Comparison of ENCODE assay signal across 8 cellular contexts in the genomic region with DNA sequence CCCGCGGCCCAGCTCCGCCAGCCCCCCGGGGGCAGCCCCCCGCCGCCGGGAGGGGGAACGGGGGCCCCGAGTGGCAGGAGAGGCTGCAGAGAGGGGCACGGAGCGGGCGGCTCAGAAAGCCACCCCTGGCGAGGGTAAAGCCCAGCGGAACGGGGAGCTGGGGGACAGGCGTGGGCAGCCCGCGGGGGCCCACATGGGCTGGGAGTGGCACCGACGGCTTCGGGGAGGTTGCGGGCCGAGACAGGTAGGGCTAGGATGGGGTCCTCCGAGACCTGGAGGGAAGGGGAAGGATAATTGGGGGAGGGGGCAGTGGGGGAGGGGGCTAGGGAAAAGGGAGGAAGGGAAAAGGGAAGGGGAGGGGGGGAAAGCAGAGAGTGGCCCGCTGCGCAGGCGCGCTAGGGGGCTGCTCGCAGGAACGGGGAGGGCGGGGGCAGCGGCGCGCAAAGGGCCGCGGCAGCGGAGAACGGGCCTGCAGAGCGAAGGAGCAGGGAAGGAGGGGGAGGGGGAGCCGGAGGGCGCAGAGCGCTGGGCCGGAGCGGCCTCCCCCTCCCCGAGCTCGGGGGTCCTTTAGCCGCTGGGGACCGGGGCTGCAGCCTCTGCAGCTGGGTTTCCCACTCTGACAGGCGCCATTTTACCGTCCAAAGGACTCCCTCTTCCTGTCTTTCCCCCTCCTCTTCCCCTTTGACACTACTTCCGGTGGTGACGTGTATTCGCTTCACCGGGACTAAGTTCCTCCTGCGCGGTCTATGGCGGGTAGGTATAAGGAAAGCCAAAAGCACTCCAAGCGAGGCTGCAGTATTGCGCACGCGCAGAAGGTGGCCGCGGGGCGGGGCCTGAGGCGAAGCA. TPM values are rescaled to one million over a fixed set of nuclear protein-coding genes. Genes with fewer than 3 reads are reported as not detected.
DNase-seq lines count a peak whose midpoint lies in the region; ATAC-seq and TF ChIP-seq lines count a peak whose summit lies in the region.

Gene CTDNEP1, minus strand, starts transcription at position 405 of the 846 bp plus-strand sequence. CDS start 438 bp downstream, outside the sequence.

- H3K4me3 Mint-ChIP-seq in HFFc6: peak within 1 kb of the TSS; percentile 92
- H3K4me3 Mint-ChIP-seq in activated naive CD4-positive, alpha-beta T cell treated with anti-CD3 and anti-CD28 coated beads, Interleukin-2, amount 10 ng/mL, durations not matched to agents 7 days and 5 days: peak within 1 kb of the TSS; percentile 84

- peak within 1 kb of the TSS; percentile 99 for H3K18ac ChIP-seq in neuronal stem cell (ENCODE audit: low read length)

- TF ChIP-seq POLR2A in NB4 (IDR thresholded peaks at IDR 0.05; ENCODE audit: extremely low read depth, insufficient read length) (no peak), gastroesophageal sphincter (IDR thresholded peaks at IDR 0.05) (peak in 1 of 2 donors; percentile 19)

- H2BK12ac ChIP-seq in neuronal stem cell (ENCODE audit: low read length): no peak within 1 kb of the TSS

- peak within 1 kb of the TSS; percentile 92 for H3K4me2 ChIP-seq in neuronal stem cell (ENCODE audit: insufficient read depth, low read length, poor library complexity, severe bottlenecking)

- H3K27ac Mint-ChIP-seq in HFFc6: peak within 1 kb of the TSS; percentile 100
- H3K27ac Mint-ChIP-seq in activated naive CD4-positive, alpha-beta T cell treated with anti-CD3 and anti-CD28 coated beads, Interleukin-2, amount 10 ng/mL, durations not matched to agents 7 days and 5 days: peak within 1 kb of the TSS; percentile 99

- no peak for TF ChIP-seq EP300 in gastroesophageal sphincter (IDR thresholded peaks at IDR 0.05)

- no peaks in the 10 kb centered on the region for H3K27me3 ChIP-seq in gastroesophageal sphincter
- no peaks in the 10 kb centered on the region for H3K27me3 ChIP-seq in neuronal stem cell (ENCODE audit: control insufficient read depth in 3 of 3, insufficient read depth in 3 of 3, low read depth in 1 of 3, low read length in 3 of 3)
- H3K27me3 ChIP-seq in subcutaneous abdominal adipose tissue (ENCODE audit: control insufficient read depth in 5 of 5, insufficient read depth in 4 of 5, low read length in 5 of 5): no peaks in the 10 kb centered on the region

- peak within 1 kb of the TSS; percentile 3 for H2BK15ac ChIP-seq in neuronal stem cell (ENCODE audit: low read length)

- H3K9ac ChIP-seq in SK-N-MC (ENCODE audit: insufficient read length) (peak within 1 kb of the TSS; percentile 96), neuronal stem cell (ENCODE audit: low read depth, low read length, poor library complexity) (peak within 1 kb of the TSS; percentile 97), subcutaneous abdominal adipose tissue (ENCODE audit: low read length in 5 of 5) (peak within 1 kb of the TSS; percentile 88 to 99 (median 92))

- H3K36me3 Mint-ChIP-seq in HFFc6 (ENCODE audit: low read depth): peaks cover 40% of the 10 kb centered on the region
- peaks cover 32% of the 10 kb centered on the region for H3K36me3 Mint-ChIP-seq in activated naive CD4-positive, alpha-beta T cell treated with anti-CD3 and anti-CD28 coated beads, Interleukin-2, amount 10 ng/mL, durations not matched to agents 7 days and 5 days

- ATAC-seq in gastroesophageal sphincter: peak; percentile 96

- H3K36me3 ChIP-seq in SK-N-MC (ENCODE audit: insufficient read depth, low read length): peaks cover 22% of the 10 kb centered on the region
- H3K36me3 ChIP-seq in gastroesophageal sphincter: peaks cover 0 to 31% of the 10 kb centered on the region in 2 donors
- peaks cover 13 to 52% of the 10 kb centered on the region in 2 donors for H3K36me3 ChIP-seq in neuronal stem cell (replicated peaks in 1 of 2; ENCODE audit: control insufficient read depth in 2 of 2, insufficient read depth in 2 of 2, low read length in 2 of 2)
- H3K36me3 ChIP-seq in subcutaneous abdominal adipose tissue (ENCODE audit: control insufficient read depth in 5 of 5, insufficient read depth in 5 of 5, low read length in 5 of 5): peaks cover 8 to 31% (median 22%) of the 10 kb centered on the region in 5 donors

- no peak within 1 kb of the TSS for H3K14ac ChIP-seq in neuronal stem cell (ENCODE audit: low read length)

- no peaks in the 10 kb centered on the region for H3K9me3 Mint-ChIP-seq in HFFc6
- H3K9me3 Mint-ChIP-seq in activated naive CD4-positive, alpha-beta T cell treated with anti-CD3 and anti-CD28 coated beads, Interleukin-2, amount 10 ng/mL, durations not matched to agents 7 days and 5 days: no peaks in the 10 kb centered on the region

- no peak within 1 kb of the TSS for H3K4ac ChIP-seq in neuronal stem cell (ENCODE audit: low read length)

- peak within 1 kb of the TSS; percentile 90 for H2AFZ ChIP-seq in neuronal stem cell (ENCODE audit: low read length)

- H4K8ac ChIP-seq in neuronal stem cell (ENCODE audit: low read depth, low read length): no peak within 1 kb of the TSS

- peak within 1 kb of the TSS; percentile 93 for H3K4me3 ChIP-seq in NB4 (ENCODE audit: low read depth, low read length)
- peak within 1 kb of the TSS; percentile 91 for H3K4me3 ChIP-seq in SK-N-MC
- peak within 1 kb of the TSS; percentile 79 to 94 for H3K4me3 ChIP-seq in gastroesophageal sphincter
- peak within 1 kb of the TSS; percentile 64 to 85 for H3K4me3 ChIP-seq in neuronal stem cell (ENCODE audit: low read length in 2 of 2)
- peak within 1 kb of the TSS; percentile 83 to 95 (median 88) for H3K4me3 ChIP-seq in subcutaneous abdominal adipose tissue (ENCODE audit: low read depth in 1 of 5, low read length in 5 of 5)

- H4K91ac ChIP-seq in neuronal stem cell (ENCODE audit: low read depth, low read length, poor library complexity): no peak within 1 kb of the TSS

- H2BK120ac ChIP-seq in neuronal stem cell (ENCODE audit: low read depth, low read length): no peak within 1 kb of the TSS

- H3K27ac ChIP-seq in SK-N-MC (peak within 1 kb of the TSS; percentile 93), gastroesophageal sphincter (peak within 1 kb of the TSS; percentile 90 to 98 (median 94)), neuronal stem cell (replicated peaks; ENCODE audit: low read length) (peak within 1 kb of the TSS; percentile 99), subcutaneous abdominal adipose tissue (ENCODE audit: low read depth, low read length) (peak within 1 kb of the TSS; percentile 100)

- peak within 1 kb of the TSS; percentile 94 for H3K23ac ChIP-seq in neuronal stem cell (ENCODE audit: low read depth, low read length, poor library complexity)

- WGBS in gastroesophageal sphincter (ENCODE audit: low coverage in 1 of 2), 2 donors: 0 to 3% methylated on average over 12 to 23 of the region's 65 CpGs
- no CpG with 5 or more reads among the region's 65 CpGs for WGBS in neuronal stem cell (ENCODE audit: extremely low coverage in 2 of 2, insufficient read length in 2 of 2, insufficient replicate concordance in 1 of 2), 2 donors

- H3K79me1 ChIP-seq in neuronal stem cell (ENCODE audit: low read depth, low read length): peaks cover 17% of the 10 kb centered on the region

- H3K4me1 ChIP-seq in gastroesophageal sphincter: peaks cover 5 to 53% (median 27%) of the 10 kb centered on the region in 3 donors
- H3K4me1 ChIP-seq in neuronal stem cell (ENCODE audit: control insufficient read depth in 2 of 2, insufficient read depth in 1 of 2, low read depth in 1 of 2, low read length in 2 of 2): peaks cover 11 to 13% of the 10 kb centered on the region in 2 donors
- H3K4me1 ChIP-seq in subcutaneous abdominal adipose tissue (ENCODE audit: control insufficient read depth in 5 of 5, insufficient read depth in 5 of 5, low read length in 5 of 5): peaks cover 13 to 39% (median 37%) of the 10 kb centered on the region in 5 donors

- peaks cover 33% of the 10 kb centered on the region for H3K4me1 Mint-ChIP-seq in HFFc6 (ENCODE audit: low read depth)
- peaks cover 52% of the 10 kb centered on the region for H3K4me1 Mint-ChIP-seq in activated naive CD4-positive, alpha-beta T cell treated with anti-CD3 and anti-CD28 coated beads, Interleukin-2, amount 10 ng/mL, durations not matched to agents 7 days and 5 days

- TF ChIP-seq CTCF in HFFc6 (IDR thresholded peaks at IDR 0.05): no peak
- no peak for TF ChIP-seq CTCF in NB4 (IDR thresholded peaks at IDR 0.05; ENCODE audit: low read depth, low read length)
- no peak for TF ChIP-seq CTCF in gastroesophageal sphincter (IDR thresholded peaks at IDR 0.05)

- H2AK5ac ChIP-seq in neuronal stem cell (ENCODE audit: low read depth, low read length): peak within 1 kb of the TSS; percentile 4

- H3K9me3 ChIP-seq in SK-N-MC (ENCODE audit: low read depth, low read length) (no peaks in the 10 kb centered on the region), gastroesophageal sphincter (no peaks in the 10 kb centered on the region), neuronal stem cell (replicated peaks in 1 of 2; ENCODE audit: control insufficient read depth in 2 of 2, insufficient read depth in 1 of 2, low read depth in 1 of 2, low read length in 2 of 2) (no peaks in the 10 kb centered on the region), subcutaneous abdominal adipose tissue (ENCODE audit: control insufficient read depth in 5 of 5, low read length in 5 of 5) (no peaks in the 10 kb centered on the region)

- H3K27me3 Mint-ChIP-seq in HFFc6 (ENCODE audit: insufficient read depth): no peaks in the 10 kb centered on the region; the same call in 1 of the 2 replicates
- H3K27me3 Mint-ChIP-seq in activated naive CD4-positive, alpha-beta T cell treated with anti-CD3 and anti-CD28 coated beads, Interleukin-2, amount 10 ng/mL, durations not matched to agents 7 days and 5 days: no peaks in the 10 kb centered on the region

- H2BK5ac ChIP-seq in neuronal stem cell (ENCODE audit: low read length): peak within 1 kb of the TSS; percentile 90

- CTCF ChIA-PET in activated naive CD4-positive, alpha-beta T cell treated with anti-CD3 and anti-CD28 coated beads, Interleukin-2, amount 10 ng/mL, durations not matched to agents 7 days and 5 days (lab: Charles Lee): no interaction called here

- DNase-seq in GM03348 (ENCODE audit: low spot score): peak; percentile 97
- peak; percentile 100 for DNase-seq in HFFc6
- DNase-seq in NB4 (ENCODE audit: low read depth): peak; percentile 96
- peak; percentile 94 for DNase-seq in SK-N-MC (ENCODE audit: low read depth, low spot score)
- DNase-seq in activated naive CD4-positive, alpha-beta T cell treated with anti-CD3 and anti-CD28 coated beads, Interleukin-2, amount 10 ng/mL, durations not matched to agents 7 days and 5 days: peak; percentile 99
- DNase-seq in neuronal stem cell (ENCODE audit: low spot score): no peak

RNA-seq across cellular contexts. Expression of gene CTDNEP1, which starts in this region (rescaled TPM):
- total RNA-seq in HFFc6 (2021; fragmentation: NEBNext Ultra II Directional; extraction: Animal tissue kit (Norgen Biotek cat#: 25700)): 100 to 1,000 TPM; 127 to 168 (median 146) TPM
- 10 to 100 TPM; 33.8 to 66.3 (median 52.5) TPM for total RNA-seq in gastroesophageal sphincter
- 138 TPM for polyA plus RNA-seq in neuronal stem cell (2013, experiment 1 of 2)
- 137 TPM for polyA plus RNA-seq in neuronal stem cell (2013, experiment 2 of 2)
